In genomic region chr16:25177512-25177830, GRCh38 we compare ENCODE assay signal across 22 cellular contexts. TPM values are rescaled to one million over a fixed set of nuclear protein-coding genes. Genes with fewer than 3 reads are reported as not detected.
"Had no signal": no experiment of that assay in that cellular context is flagged by ENCODE, and none has a peak within 500 bp of the region (broad histone marks: within the 10 kb centered on the region; RNA-seq: fewer than 3 reads in every experiment).

No MANE protein-coding gene starts in this region.

- H3K36me3 ChIP-seq: uterus had no signal

- H3K4me1 ChIP-seq: esophagus muscularis mucosa, gastroesophageal sphincter, right atrium auricular region, stomach, upper lobe of left lung, uterus had no signal

- H3K4me3 ChIP-seq: esophagus muscularis mucosa, gastroesophageal sphincter, right atrium auricular region, stomach, upper lobe of left lung, uterus had no signal

- H3K27ac ChIP-seq: epithelial cell of prostate, esophagus muscularis mucosa, gastroesophageal sphincter, neutrophil, right atrium auricular region, stomach, upper lobe of left lung had no signal

- H3K9me3 ChIP-seq: esophagus muscularis mucosa, gastroesophageal sphincter, neutrophil, right atrium auricular region, stomach, upper lobe of left lung, uterus had no signal

- DNase-seq: cortex of kidney; effector memory CD4-positive, alpha-beta T cell; immature natural killer cell; left cardiac atrium; mesendoderm; naive thymus-derived CD8-positive, alpha-beta T cell; small intestine; stimulated activated CD4-positive, alpha-beta T cell treated with anti-CD3 and anti-CD28 coated beads, Interleukin-12 subunit alpha, Interleukin-12 subunit beta, amount 100 ng/mL, for 4 hours; stimulated activated naive CD4-positive, alpha-beta T cell; stomach; substantia nigra had no signal

- H3K27me3 ChIP-seq: esophagus muscularis mucosa, gastroesophageal sphincter, neutrophil, right atrium auricular region, stomach, upper lobe of left lung, uterus had no signal

RNA-seq across cellular contexts. Expression of gene AQP8, which starts 39.3 kb away (rescaled TPM):
- total RNA-seq: gastroesophageal sphincter; left cardiac atrium; lung microvascular endothelial cell; naive thymus-derived CD8-positive, alpha-beta T cell; osteoblast; right atrium auricular region; stomach had no signal
- polyA plus RNA-seq: immature natural killer cell; keratinocyte; liver; naive thymus-derived CD8-positive, alpha-beta T cell had no signal
